ENCODE assay signal across 17 cellular contexts in the genomic region with DNA sequence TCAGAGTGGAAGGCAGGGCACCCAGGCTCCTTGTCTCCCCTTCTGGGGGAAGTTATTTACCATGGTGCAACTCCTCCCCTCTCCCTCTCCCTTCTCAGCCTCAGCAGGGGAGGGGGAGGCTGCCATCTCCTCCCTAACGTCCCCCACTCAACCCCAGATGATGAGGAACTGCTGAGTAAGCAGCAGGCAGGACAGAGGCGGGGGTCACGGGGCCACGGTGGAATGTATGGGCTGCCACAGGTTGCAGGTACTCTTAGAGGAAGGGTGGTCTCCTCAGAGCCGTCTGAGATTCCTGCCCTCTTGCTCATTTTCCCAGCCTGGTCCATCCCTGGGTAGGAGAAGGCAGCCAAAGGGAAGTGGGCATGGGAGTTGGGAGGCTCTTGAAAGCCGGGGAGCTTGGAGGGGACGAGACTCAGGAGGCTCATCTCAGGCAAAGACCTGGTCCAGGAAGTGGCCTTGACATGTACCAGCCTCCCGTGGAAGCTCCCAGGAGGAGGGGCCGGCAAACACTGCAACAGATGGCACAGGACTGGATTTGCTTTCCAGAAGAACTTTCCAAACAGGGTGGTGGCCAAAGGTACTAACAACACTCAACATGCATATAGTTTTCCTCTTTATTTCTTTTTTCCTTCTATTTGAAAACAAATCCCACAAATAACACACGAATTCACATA. TPM values are rescaled to one million over a fixed set of nuclear protein-coding genes. Genes with fewer than 3 reads are reported as not detected.
DNase-seq lines count a peak whose midpoint lies in the region; FAIRE-seq and TF ChIP-seq lines count a peak whose summit lies in the region.
"Had no signal": no experiment of that assay in that cellular context is flagged by ENCODE, and none has a peak within 500 bp of the region (broad histone marks: within the 10 kb centered on the region; RNA-seq: fewer than 3 reads in every experiment).

No MANE protein-coding gene starts in this region.

- no peak for TF ChIP-seq RAD21 in H1 (IDR thresholded peaks at IDR 0.05 in 1 of 2, conservative IDR thresholded peaks at IDR 0.05 in 1 of 2; ENCODE audit: low read depth in 2 of 2, low read length in 2 of 2)

- H2AK5ac ChIP-seq in H1 (ENCODE audit: low read depth, low read length) (no peak overlapping the region), trophoblast cell (ENCODE audit: low read length) (no peak overlapping the region)

- H3K18ac ChIP-seq in H1 (ENCODE audit: extremely low read depth, low read length) (no peak overlapping the region), trophoblast cell (ENCODE audit: low read length) (peak overlapping the region; percentile 12)

- H3K79me2 ChIP-seq in H1 (ENCODE audit: control insufficient read depth in 1 of 2, insufficient read depth in 2 of 2, low read length in 2 of 2) (no peaks in the 10 kb centered on the region), trophoblast cell (ENCODE audit: control insufficient read depth, insufficient read depth, low read length, poor library complexity) (no peaks in the 10 kb centered on the region)

- peak overlapping the region; percentile 98 to 100 (median 100) for H3K27ac Mint-ChIP-seq in CD8-positive, alpha-beta memory T cell
- H3K27ac Mint-ChIP-seq: H9 had no signal

- no peak for TF ChIP-seq CTCF in H1 (IDR thresholded peaks at IDR 0.05; ENCODE audit: control extremely low read depth in 1 of 3, insufficient read depth in 1 of 3, low read depth in 1 of 3, low read length in 3 of 3)

- TF ChIP-seq POLR2A in H1 (IDR thresholded peaks at IDR 0.05; ENCODE audit: control extremely low read depth in 1 of 2, low read depth in 2 of 2, low read length in 2 of 2), result no peak
- no peak for TF ChIP-seq POLR2A in GM12891 (IDR thresholded peaks at IDR 0.05; ENCODE audit: low read depth, low read length)

- peaks cover 0 to 3% (median 3%) of the 10 kb centered on the region in 3 donors for H3K36me3 Mint-ChIP-seq in CD8-positive, alpha-beta memory T cell
- H3K36me3 Mint-ChIP-seq: activated naive CD4-positive, alpha-beta T cell treated with anti-CD3 and anti-CD28 coated beads, Interleukin-2, amount 50 U/mL, for 72 hours had no signal

- H3K4me3 Mint-ChIP-seq in CD8-positive, alpha-beta memory T cell, result peak overlapping the region in 4 of 7 donors; percentile 19 to 87 (median 49)
- H3K4me3 Mint-ChIP-seq: H9 had no signal

- H3K9ac ChIP-seq in H1 (replicated peaks in 1 of 4; ENCODE audit: extremely low read depth in 1 of 4, low read depth in 3 of 4, low read length in 3 of 4), result no peak overlapping the region
- no peak overlapping the region for H3K9ac ChIP-seq in trophoblast cell (ENCODE audit: low read length)

- no peak overlapping the region for H4K5ac ChIP-seq in H1 (ENCODE audit: insufficient read length, low read depth, low read length)

- no peak overlapping the region for H4K91ac ChIP-seq in H1 (replicated peaks; ENCODE audit: insufficient read length, low read length)
- no peak overlapping the region for H4K91ac ChIP-seq in trophoblast cell (ENCODE audit: low read depth, low read length)

- H4K12ac ChIP-seq in trophoblast cell (ENCODE audit: low read depth, low read length), result no peak overlapping the region

- H3K27me3 Mint-ChIP-seq in CD8-positive, alpha-beta memory T cell, result no peaks in the 10 kb centered on the region

- H3K4me1 ChIP-seq in CD8-positive, alpha-beta memory T cell (ENCODE audit: insufficient read depth, low read length), result peaks cover 56% of the 10 kb centered on the region
- no peaks in the 10 kb centered on the region for H3K4me1 ChIP-seq in H1 (replicated peaks in 1 of 4; ENCODE audit: control insufficient read depth in 3 of 4, insufficient read depth in 4 of 4, low read length in 3 of 4)
- H3K4me1 ChIP-seq in trophoblast cell (ENCODE audit: control insufficient read depth in 1 of 2, insufficient read depth in 2 of 2, low read length in 2 of 2), result peaks cover 3% of the 10 kb centered on the region in 2 experiments

- no peaks in the 10 kb centered on the region for H3K23me2 ChIP-seq in H1 (ENCODE audit: low read depth, low read length)

- no peak overlapping the region for H4K8ac ChIP-seq in H1 (ENCODE audit: extremely low read depth, insufficient read depth, low read length)
- H4K8ac ChIP-seq in trophoblast cell (ENCODE audit: low read depth, low read length), result no peak overlapping the region

- H3K56ac ChIP-seq in H1 (replicated peaks; ENCODE audit: insufficient read length, low read depth, low read length), result no peak overlapping the region

- POLR2A ChIA-PET in CD8-positive, alpha-beta memory T cell (lab: Charles Lee), result interaction anchor here (0.6 to 1.9 kb wide), 3 partner anchors 15 to 1390 kb away, joined by 3 to 5 read pairs (median 5); no protein-coding TSS in a partner anchor
- POLR2A ChIA-PET in H1 (lab: Charles Lee; ENCODE audit: partially characterized antibody), result no interaction called here

- WGBS in H1 (ENCODE audit: extremely low coverage in 1 of 2, insufficient coverage in 1 of 2, insufficient read length in 1 of 2, insufficient replicate concordance in 2 of 2, low coverage in 1 of 2, low lambda C conversion rate in 2 of 2, missing lambda C conversion rate in 1 of 2), 2 experiments, result 85 to 100% methylated on average over 1 to 10 of the region's 10 CpGs
- 100% methylated on average over 1 of the region's 10 CpGs for WGBS in trophoblast cell (ENCODE audit: extremely low coverage, insufficient coverage, insufficient read length)

- H2BK15ac ChIP-seq in H1 (ENCODE audit: low read length), result no peak overlapping the region

- H3K27ac ChIP-seq in CD8-positive, alpha-beta memory T cell (ENCODE audit: low read depth, low read length), result peak overlapping the region; percentile 66
- no peak overlapping the region for H3K27ac ChIP-seq in H1 (ENCODE audit: low read depth, low read length)
- no peak overlapping the region for H3K27ac ChIP-seq in trophoblast cell (ENCODE audit: low read depth, low read length)

- FAIRE-seq in H1 (lab: Jason Lieb, UNC), result no peak
- no peak for FAIRE-seq in GM12891 (lab: Jason Lieb, UNC)

- H3K9me3 ChIP-seq in CD8-positive, alpha-beta memory T cell (ENCODE audit: low read length), result no peaks in the 10 kb centered on the region
- H3K9me3 ChIP-seq in H1 (ENCODE audit: insufficient read depth in 2 of 2, low read depth in 1 of 2, low read length in 1 of 2) (no peaks in the 10 kb centered on the region), trophoblast cell (ENCODE audit: insufficient read depth, low read depth, low read length) (no peaks in the 10 kb centered on the region)
- H3K9me3 ChIP-seq: gastroesophageal sphincter had no signal

- no peak for TF ChIP-seq EP300 in H1 (IDR thresholded peaks at IDR 0.05; ENCODE audit: borderline replicate concordance in 1 of 2, low read depth in 2 of 2, low read length in 2 of 2)

- peaks cover 69 to 94% (median 69%) of the 10 kb centered on the region in 3 donors for H3K4me1 Mint-ChIP-seq in CD8-positive, alpha-beta memory T cell

- no peak overlapping the region for H2BK120ac ChIP-seq in H1 (replicated peaks; ENCODE audit: low read depth, low read length)
- H2BK120ac ChIP-seq in trophoblast cell (ENCODE audit: insufficient read depth, low read length, poor library complexity), result no peak overlapping the region

- no peak overlapping the region for H2BK5ac ChIP-seq in H1 (ENCODE audit: low read depth, low read length)
- H2BK5ac ChIP-seq in trophoblast cell (ENCODE audit: low read depth, low read length, poor library complexity), result no peak overlapping the region

- H3K79me1 ChIP-seq in H1 (ENCODE audit: low read depth, low read length) (no peaks in the 10 kb centered on the region), trophoblast cell (ENCODE audit: low read length) (no peaks in the 10 kb centered on the region)

- H2AFZ ChIP-seq in H1 (ENCODE audit: low read length), result no peak overlapping the region
- H2AFZ ChIP-seq in trophoblast cell (ENCODE audit: insufficient read depth, low read length, poor library complexity), result no peak overlapping the region

- no peaks in the 10 kb centered on the region for H3K9me3 Mint-ChIP-seq in CD8-positive, alpha-beta memory T cell
- H3K9me3 Mint-ChIP-seq: activated naive CD4-positive, alpha-beta T cell treated with anti-CD3 and anti-CD28 coated beads, Interleukin-2, amount 50 U/mL, for 72 hours; H9 had no signal

- no peak overlapping the region for H3K4ac ChIP-seq in H1 (replicated peaks; ENCODE audit: insufficient read length, low read depth, low read length)
- no peak overlapping the region for H3K4ac ChIP-seq in trophoblast cell (ENCODE audit: low read depth, low read length)

- H2BK20ac ChIP-seq in H1 (ENCODE audit: low read length), result no peak overlapping the region

- H4K20me1 ChIP-seq in H1 (replicated peaks in 1 of 2; ENCODE audit: control insufficient read depth in 1 of 2, insufficient read depth in 2 of 2, low read length in 2 of 2), result no peaks in the 10 kb centered on the region

- no peak overlapping the region for H3K14ac ChIP-seq in H1 (ENCODE audit: insufficient read length)
- H3K14ac ChIP-seq in trophoblast cell (ENCODE audit: low read length), result no peak overlapping the region

- H2BK12ac ChIP-seq in H1 (ENCODE audit: low read depth, low read length), result no peak overlapping the region
- H2BK12ac ChIP-seq in trophoblast cell (ENCODE audit: low read length), result no peak overlapping the region

- H3K4me3 ChIP-seq in CD8-positive, alpha-beta memory T cell (ENCODE audit: low read length), result no peak overlapping the region
- H3K4me3 ChIP-seq in H1 (ENCODE audit: extremely low read depth in 1 of 4, insufficient read depth in 2 of 4, low read depth in 3 of 4, low read length in 4 of 4), result no peak overlapping the region
- no peak overlapping the region for H3K4me3 ChIP-seq in trophoblast cell (ENCODE audit: low read depth, low read length)
- H3K4me3 ChIP-seq: gastroesophageal sphincter had no signal

- DNase-seq in CD8-positive, alpha-beta memory T cell, result no peak
- peak; percentile 28 to 77 for DNase-seq in NCI-H524 (lab: John Stamatoyannopoulos, UW)
- no peak for DNase-seq in H1 (ENCODE audit: low read depth in 1 of 2, low spot score in 2 of 2)
- DNase-seq in trophoblast cell, result no peak
- DNase-seq in NCI-H187 treated with DMSO at 0.1 percent for 48 hours (lab: John Stamatoyannopoulos, UW), result no peak
- DNase-seq in anterior cingulate cortex (lab: John Stamatoyannopoulos, UW), result no peak
- no peak for DNase-seq in GM12891 (ENCODE audit: insufficient read length, low spot score)
- DNase-seq in activated CD8-positive, alpha-beta memory T cell treated with anti-CD3 and anti-CD28 coated beads for 24 hours, result no peak
- DNase-seq: cerebellar nuclear complex; H9; mammary epithelial cell; NCI-H1105 treated with DMSO at 0.1 percent for 48 hours; NCI-H446 treated with DMSO at 0.1 percent for 48 hours; OCI-M1; stimulated activated CD4-positive, alpha-beta T cell treated with anti-CD3 and anti-CD28 coated beads, Interleukin-4, amount 100 ng/mL, for 24 hours had no signal

- H3K4me2 ChIP-seq in H1 (ENCODE audit: insufficient read depth in 1 of 2, low read depth in 2 of 2, low read length in 2 of 2) (no peak overlapping the region), trophoblast cell (ENCODE audit: low read length) (no peak overlapping the region)

- no peaks in the 10 kb centered on the region for H3K36me3 ChIP-seq in CD8-positive, alpha-beta memory T cell (ENCODE audit: insufficient read depth, low read length)
- H3K36me3 ChIP-seq in H1 (ENCODE audit: control insufficient read depth in 2 of 4, insufficient read depth in 4 of 4, low read length in 3 of 4) (no peaks in the 10 kb centered on the region), trophoblast cell (ENCODE audit: control insufficient read depth in 1 of 2, insufficient read depth in 2 of 2, low read length in 2 of 2) (no peaks in the 10 kb centered on the region)
- H3K36me3 ChIP-seq: gastroesophageal sphincter had no signal

- H3K27me3 ChIP-seq in CD8-positive, alpha-beta memory T cell (ENCODE audit: insufficient read depth, low read length, poor library complexity, severe bottlenecking), result no peaks in the 10 kb centered on the region
- no peaks in the 10 kb centered on the region for H3K27me3 ChIP-seq in H1 (replicated peaks in 1 of 4; ENCODE audit: control insufficient read depth in 3 of 4, extremely low read depth in 1 of 4, insufficient read depth in 3 of 4, low read length in 3 of 4)
- no peaks in the 10 kb centered on the region for H3K27me3 ChIP-seq in trophoblast cell (ENCODE audit: insufficient read depth, low read length)
- H3K27me3 ChIP-seq: gastroesophageal sphincter had no signal

- H3K23ac ChIP-seq in H1 (ENCODE audit: insufficient read length) (no peak overlapping the region), trophoblast cell (ENCODE audit: low read length) (no peak overlapping the region)

- CTCF ChIA-PET in CD8-positive, alpha-beta memory T cell (lab: Charles Lee), result interaction anchor here (1.2 to 1.3 kb wide), 2 partner anchors 10 to 11 kb away, joined by 4 to 7 read pairs; no protein-coding TSS in a partner anchor
- CTCF ChIA-PET in H1 (lab: Charles Lee; ENCODE audit: partially characterized antibody), result interaction anchor here (0.7 to 1.7 kb wide), 2 partner anchors 10 to 52 kb away, joined by 3 to 4 read pairs; no protein-coding TSS in a partner anchor

RNA-seq across cellular contexts. Expression of a gene that starts 19.0 kb away (rescaled TPM):
- 10 to 100 TPM; 46.0 to 47.4 TPM for total RNA-seq in CD8-positive, alpha-beta memory T cell
- 31.9 TPM for polyA plus RNA-seq in CD8-positive, alpha-beta memory T cell
- 1.5 and 1.9 TPM in 2 replicates for total RNA-seq in H1 (2021; fragmentation: NEBNext Ultra II Directional; extraction: Animal tissue kit (Norgen Biotek cat#: 25700))
- polyA plus RNA-seq in H1 (2011; rRNA removed), result 0.59 and 0.78 TPM in 2 replicates
- polyA plus RNA-seq in H1 (2011; cell fraction: cytosol; rRNA removed), result 0.40 TPM
- polyA plus RNA-seq in H1 (2011; cell fraction: nucleus; rRNA removed), result 1.1 TPM
- polyA plus RNA-seq in H1 (2012, experiment 1 of 2), result 1.1 to 2.2 TPM (median 1.5 TPM) in 4 replicates
- polyA plus RNA-seq in H1 (2012, experiment 2 of 2), result 1.4 TPM
- 1.7 TPM for polyA plus RNA-seq in H1 (2013, experiment 1 of 2)
- polyA plus RNA-seq in H1 (2013, experiment 2 of 2), result 1.4 TPM
- 1.3 and 1.4 TPM in 2 replicates for polyA minus RNA-seq in H1 (2011; rRNA and poly(A)+ RNA removed)
- 1.1 TPM for polyA minus RNA-seq in H1 (2011; cell fraction: cytosol; rRNA and poly(A)+ RNA removed)
- 3.5 TPM for polyA minus RNA-seq in H1 (2011; cell fraction: nucleus; rRNA and poly(A)+ RNA removed)
- polyA plus RNA-seq in trophoblast cell (2013), result 34.8 and 36.0 TPM in 2 replicates
- polyA plus RNA-seq in GM12891 (2012; ENCODE audit: low read depth, missing spikeins), result 7.6 TPM

Comparison
In these comparisons a context has a peak if more than half of its experiments do, and no peak if none do; other contexts are left out.
1. DNase-seq: peak in NCI-H524 (2 of 2); none in CD8-positive, alpha-beta memory T cell (0 of 5), H1 (0 of 2), trophoblast cell (0 of 2), NCI-H187 treated with DMSO at 0.1 percent for 48 hours (single experiment), anterior cingulate cortex (0 of 58), GM12891 (single experiment) and activated CD8-positive, alpha-beta memory T cell treated with anti-CD3 and anti-CD28 coated beads for 24 hours (single experiment).
2. RNA of a gene that starts 19.0 kb away (total RNA-seq): 46.0 to 47.4 TPM in CD8-positive, alpha-beta memory T cell; 1.5 to 1.9 TPM in H1; every median in the first group is over 10 times any median in the second.